9 cellular contexts compared by ENCODE assay signal in genomic region chr14:20435454-20436362, GRCh38. TPM values are rescaled to one million over a fixed set of nuclear protein-coding genes. Genes with fewer than 3 reads are reported as not detected.
DNase-seq lines count a peak whose midpoint lies in the region; ATAC-seq lines count a peak whose summit lies in the region.
"Had no signal": no experiment of that assay in that cellular context is flagged by ENCODE, and none has a peak within 500 bp of the region (broad histone marks: within the 10 kb centered on the region; RNA-seq: fewer than 3 reads in every experiment).

A gene with protein sequence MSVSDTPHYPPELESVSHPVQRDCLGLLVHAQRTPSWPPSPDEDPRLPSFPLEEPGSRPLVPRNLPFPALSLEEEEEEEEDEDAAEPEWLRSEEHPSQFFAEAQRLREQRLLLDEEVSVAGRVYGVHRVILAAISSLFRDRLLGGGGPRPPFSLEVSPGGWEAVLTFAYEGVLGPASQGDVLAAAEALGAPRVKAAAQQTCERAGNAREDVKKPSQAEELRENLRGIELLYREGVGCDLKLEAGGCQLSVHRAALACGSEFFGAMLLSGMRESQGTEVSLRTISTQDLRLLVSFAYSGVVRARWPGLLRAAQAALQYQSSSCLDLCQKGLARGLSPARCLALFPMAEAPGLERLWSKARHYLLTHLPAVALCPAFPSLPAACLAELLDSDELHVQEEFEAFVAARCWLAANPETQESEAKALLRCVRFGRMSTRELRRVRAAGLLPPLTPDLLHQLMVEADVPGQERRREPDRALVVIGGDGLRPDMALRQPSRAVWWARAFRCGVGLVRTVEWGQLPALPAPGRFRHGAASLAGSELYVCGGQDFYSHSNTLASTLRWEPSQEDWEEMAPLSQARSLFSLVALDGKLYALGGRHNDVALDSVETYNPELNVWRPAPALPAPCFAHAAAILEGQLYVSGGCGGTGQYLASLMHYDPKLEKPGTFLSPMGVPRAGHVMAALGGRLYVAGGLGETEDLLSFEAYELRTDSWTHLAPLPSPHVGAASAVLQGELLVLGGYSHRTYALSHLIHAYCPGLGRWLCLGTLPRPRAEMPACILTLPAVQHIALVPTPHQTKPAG (minus strand): TSS chr14:20436166. CDS start chr14:20435811, 355 bp downstream.

- peaks cover 65 to 94% (median 89%) of the 10 kb centered on the region in 10 experiments for H3K4me1 ChIP-seq in BLaER1 treated with 17β-estradiol and CSF1 and Interleukin-3, amounts not matched to agents 10 nM and 100 nM
- H3K4me1 ChIP-seq in adipocyte (ENCODE audit: control insufficient read depth, insufficient read depth, low read length): peaks cover 26% of the 10 kb centered on the region

- ATAC-seq in left ventricle myocardium superior (peak; percentile 35), sciatic nerve (peak; percentile 29), GM19328 (IDR thresholded peaks at IDR 0.05; ENCODE audit: unreplicated experiment) (no peak), GM19452 (IDR thresholded peaks at IDR 0.05; ENCODE audit: unreplicated experiment) (no peak)

- H4K20me1 ChIP-seq in BLaER1 treated with 17β-estradiol and CSF1 and Interleukin-3, amounts not matched to agents 10 nM and 100 nM: no peaks in the 10 kb centered on the region

- peak within 1 kb of the TSS; percentile 29 to 68 (median 56) for H3K4me3 ChIP-seq in BLaER1 treated with 17β-estradiol and CSF1 and Interleukin-3, amounts not matched to agents 10 nM and 100 nM
- peak within 1 kb of the TSS; percentile 42 for H3K4me3 ChIP-seq in adipocyte (ENCODE audit: low read length)

- H3K4me2 ChIP-seq in BLaER1 treated with 17β-estradiol and CSF1 and Interleukin-3, amounts not matched to agents 10 nM and 100 nM: peak within 1 kb of the TSS; percentile 83 to 98 (median 95)

- peak within 1 kb of the TSS; percentile 23 to 80 (median 75); a peak in 20 of 22 replicates for H3K9ac ChIP-seq in BLaER1 treated with 17β-estradiol and CSF1 and Interleukin-3, amounts not matched to agents 10 nM and 100 nM
- peak within 1 kb of the TSS; percentile 28 for H3K9ac ChIP-seq in adipocyte (ENCODE audit: low read length)

- intact Hi-C loops in left ventricle myocardium superior (cut with micrococcal nuclease): no loop called here
- intact Hi-C loops in sciatic nerve (cut with DNase I): no loop called here

- H3K27ac ChIP-seq in BLaER1 treated with 17β-estradiol and CSF1 and Interleukin-3, amounts not matched to agents 10 nM and 100 nM: peak within 1 kb of the TSS in 10 of 11 experiments; percentile 32 to 81 (median 72); a peak in 18 of 22 replicates

- peaks cover 0 to 15% (median 0%) of the 10 kb centered on the region in 11 experiments; a peak in 8 of 22 replicates for H3K9me3 ChIP-seq in BLaER1 treated with 17β-estradiol and CSF1 and Interleukin-3, amounts not matched to agents 10 nM and 100 nM (replicated peaks in 1 of 11)
- H3K9me3 ChIP-seq in adipocyte (ENCODE audit: control insufficient read depth, low read length): no peaks in the 10 kb centered on the region

- 0 out of 22 replicates have a peak, but pooled peaks cover 0 to 4% (median 0%) of the 10 kb centered on the region in 11 experiments for H3K36me3 ChIP-seq in BLaER1 treated with 17β-estradiol and CSF1 and Interleukin-3, amounts not matched to agents 10 nM and 100 nM
- H3K36me3 ChIP-seq in adipocyte (ENCODE audit: control insufficient read depth, insufficient read depth, low read length, severe bottlenecking): no peaks in the 10 kb centered on the region

- H3K27me3 ChIP-seq in BLaER1 treated with 17β-estradiol and CSF1 and Interleukin-3, amounts not matched to agents 10 nM and 100 nM: no peaks in the 10 kb centered on the region
- H3K27me3 ChIP-seq in adipocyte (replicated peaks; ENCODE audit: control insufficient read depth, insufficient read depth, low read length): no peaks in the 10 kb centered on the region

- DNase-seq in adipocyte (ENCODE audit: low read depth): no peak
- no peak for DNase-seq in left ventricle myocardium superior
- DNase-seq in sciatic nerve (ENCODE audit: low spot score): no peak
- no peak for DNase-seq in NCI-H446 treated with DMSO at 0.1 percent for 48 hours (lab: John Stamatoyannopoulos, UW)
- no peak for DNase-seq in GOT3 (lab: John Stamatoyannopoulos, UW)
- DNase-seq: cortex of kidney had no signal

RNA-seq across cellular contexts. Expression of the gene that starts here (rescaled TPM):
- total RNA-seq in left ventricle myocardium superior (0.77 TPM), sciatic nerve (2.1 TPM)

Comparison
In these comparisons a context has a peak if more than half of its experiments do, and no peak if none do; other contexts are left out.
1. Peak in ATAC-seq in left ventricle myocardium superior; RNA of the gene not detected or under 1 TPM.